Comparison of ENCODE assay signal across 16 cellular contexts in genomic region chr1:228814091-228814610, GRCh38.
"Had no signal": no experiment of that assay in that cellular context is flagged by ENCODE, and none has a peak within 500 bp of the region (broad histone marks: within the 10 kb centered on the region; RNA-seq: fewer than 3 reads in every experiment).

No MANE protein-coding gene starts in this region.

- H3K36me3 ChIP-seq: sigmoid colon, spleen, tibial artery, uterus had no signal

- H3K27ac ChIP-seq: body of pancreas, epithelial cell of prostate, sigmoid colon, spleen, tibial artery had no signal

- H3K27ac Mint-ChIP-seq: activated CD4-positive, alpha-beta T cell treated with anti-CD3 and anti-CD28 coated beads, Interleukin-2, amount 10 ng/mL, durations not matched to agents 24 days and 14 days; activated CD8-positive, alpha-beta T cell treated with anti-CD3 and anti-CD28 coated beads for 36 hours; activated naive CD4-positive, alpha-beta T cell treated with anti-CD3 and anti-CD28 coated beads for 36 hours; endodermal cell; naive thymus-derived CD8-positive, alpha-beta T cell had no signal

- H3K27me3 ChIP-seq: body of pancreas, sigmoid colon, spleen, tibial artery, uterus had no signal

- H3K9me3 ChIP-seq: body of pancreas, sigmoid colon, spleen, tibial artery, uterus had no signal

- H3K4me3 ChIP-seq: body of pancreas, sigmoid colon, spleen, tibial artery, uterus had no signal

- H3K4me3 Mint-ChIP-seq: activated CD4-positive, alpha-beta T cell treated with anti-CD3 and anti-CD28 coated beads, Interleukin-2, amount 10 ng/mL, durations not matched to agents 24 days and 14 days; activated CD8-positive, alpha-beta T cell treated with anti-CD3 and anti-CD28 coated beads for 36 hours; activated naive CD4-positive, alpha-beta T cell treated with anti-CD3 and anti-CD28 coated beads for 36 hours; activated T-cell treated with anti-CD3 and anti-CD28 coated beads, Interleukin-2, amount 50 U/mL, for 4 hours; endodermal cell; naive thymus-derived CD8-positive, alpha-beta T cell had no signal

- H3K27me3 Mint-ChIP-seq: activated CD8-positive, alpha-beta T cell treated with anti-CD3 and anti-CD28 coated beads for 36 hours; naive thymus-derived CD8-positive, alpha-beta T cell had no signal

- H3K36me3 Mint-ChIP-seq: naive thymus-derived CD8-positive, alpha-beta T cell had no signal

- H3K9me3 Mint-ChIP-seq: activated CD8-positive, alpha-beta T cell treated with anti-CD3 and anti-CD28 coated beads for 36 hours; activated naive CD4-positive, alpha-beta T cell treated with anti-CD3 and anti-CD28 coated beads for 36 hours; activated T-cell treated with anti-CD3 and anti-CD28 coated beads, Interleukin-2, amount 50 U/mL, for 4 hours; endodermal cell; naive thymus-derived CD8-positive, alpha-beta T cell had no signal

- DNase-seq: activated CD4-positive, alpha-beta T cell treated with anti-CD3 and anti-CD28 coated beads, Interleukin-2, amount 10 ng/mL, durations not matched to agents 24 days and 14 days; activated CD8-positive, alpha-beta T cell treated with anti-CD3 and anti-CD28 coated beads for 36 hours; activated naive CD4-positive, alpha-beta T cell treated with anti-CD3 and anti-CD28 coated beads for 36 hours; activated T-cell treated with anti-CD3 and anti-CD28 coated beads, Interleukin-2, amount 50 U/mL, for 4 hours; body of pancreas; caudate nucleus; endodermal cell; naive thymus-derived CD8-positive, alpha-beta T cell; sigmoid colon; spleen; stimulated activated CD8-positive, alpha-beta memory T cell treated with anti-CD3 and anti-CD28 coated beads, Interleukin-4, amount 100 ng/mL, for 48 hours; stimulated activated naive CD4-positive, alpha-beta T cell; T1000; tibial artery; uterus had no signal
